ENCODE assay signal across 8 cellular contexts in genomic region chr13:31431722-31432137, GRCh38.
A peak's percentile ranks its signal among the peaks of the same experiment; 100 is the strongest.
DNase-seq lines count a peak whose midpoint lies in the region; ATAC-seq, FAIRE-seq and TF ChIP-seq lines count a peak whose summit lies in the region.

No MANE protein-coding gene starts in this region.

- TF ChIP-seq EP300 in A549 (IDR thresholded peaks at IDR 0.05), result no peak

- DNase-seq in A549 (ENCODE audit: low read depth in 1 of 2, low spot score in 1 of 2), result peak; percentile 7 to 13
- peak; percentile 17 for DNase-seq in HTR-8/SVneo (ENCODE audit: insufficient read length, low spot score)
- peak in 25 of 34 experiments; percentile 3 to 34 (median 20) for DNase-seq in T-cell
- peak; percentile 39 for DNase-seq in brain microvascular endothelial cell
- DNase-seq in kidney epithelial cell (ENCODE audit: low read depth), result peak; percentile 9
- DNase-seq in stimulated activated CD8-positive, alpha-beta memory T cell treated with anti-CD3 and anti-CD28 coated beads, Interleukin-12 subunit alpha, Interleukin-12 subunit beta, amount 100 ng/mL, for 4 hours (ENCODE audit: low read depth), result peak; percentile 7

- POLR2A ChIA-PET in A549 (lab: Yijun Ruan, JAX), result no interaction called here
- POLR2A ChIA-PET in T-cell (lab: Charles Lee), result no interaction called here

- TF ChIP-seq CTCF in A549 (IDR thresholded peaks at IDR 0.05) (peak; percentile 59), GM12873 (IDR thresholded peaks at IDR 0.05; ENCODE audit: insufficient read depth, low read depth, low read length, missing control alignments) (peak; percentile 85), brain microvascular endothelial cell (IDR thresholded peaks at IDR 0.05; ENCODE audit: low read depth, low read length, missing control alignments) (peak; percentile 83), kidney epithelial cell (IDR thresholded peaks at IDR 0.05; ENCODE audit: insufficient read depth, low read length, poor library complexity, severe bottlenecking) (peak; percentile 81)

- no peaks in the 10 kb centered on the region for H3K4me1 Mint-ChIP-seq in T-cell

- H3K36me3 Mint-ChIP-seq in T-cell, result no peaks in the 10 kb centered on the region

- no peak for TF ChIP-seq POLR2A in A549 (IDR thresholded peaks at IDR 0.05; ENCODE audit: low read length)

- FAIRE-seq in A549 (lab: Jason Lieb, UNC), result no peak
- no peak for FAIRE-seq in HTR-8/SVneo (lab: Jason Lieb, UNC)

- H3K36me3 ChIP-seq in brain microvascular endothelial cell (replicated peaks) (no peaks in the 10 kb centered on the region), kidney epithelial cell (ENCODE audit: control insufficient read depth, insufficient read depth, low read length) (no peaks in the 10 kb centered on the region)

- peak; percentile 42 to 60; a peak in 4 of 5 replicates for TF ChIP-seq RAD21 in A549 (conservative IDR thresholded peaks at IDR 0.05 in 1 of 2, IDR thresholded peaks at IDR 0.05 in 1 of 2)

- no peaks in the 10 kb centered on the region for H3K9me3 ChIP-seq in A549

- no peak overlapping the region for H3K4me3 ChIP-seq in A549
- H3K4me3 ChIP-seq in brain microvascular endothelial cell (ENCODE audit: low read depth, low read length), result no peak overlapping the region
- H3K4me3 ChIP-seq in kidney epithelial cell (ENCODE audit: low read depth, low read length), result no peak overlapping the region

- 0% methylated on average over 4 of the region's 4 CpGs for WGBS in A549 (ENCODE audit: missing lambda C conversion rate)

- no peaks in the 10 kb centered on the region for H3K27me3 ChIP-seq in brain microvascular endothelial cell (replicated peaks)
- no peaks in the 10 kb centered on the region for H3K27me3 ChIP-seq in kidney epithelial cell (ENCODE audit: control insufficient read depth, insufficient read depth, low read length)

- no peaks in the 10 kb centered on the region for H3K9me3 Mint-ChIP-seq in T-cell

- H3K27me3 Mint-ChIP-seq in T-cell, result peaks cover 12 to 13% of the 10 kb centered on the region in 2 donors

- H3K4me1 ChIP-seq in A549, result no peaks in the 10 kb centered on the region

- H3K4me3 Mint-ChIP-seq in T-cell, result no peak overlapping the region

- ATAC-seq in A549 (peak in 1 of 2 experiments; percentile 74; a peak in 3 of 6 replicates), T-cell (replicated peaks in 1 of 4) (peak in 1 of 4 experiments; percentile 38), HG03520 (IDR thresholded peaks at IDR 0.05; ENCODE audit: unreplicated experiment) (no peak)

- H3K27ac Mint-ChIP-seq in T-cell, result no peak overlapping the region

- CTCF ChIA-PET in A549 (lab: Yijun Ruan, JAX) (interaction anchor here (0.8 to 1.4 kb wide), 14 partner anchors 9 to 363 kb away, joined by 3 to 5 read pairs (median 3); partner anchors contain the start of gene B3GLCT), T-cell (lab: Charles Lee) (interaction anchor here (0.6 to 0.7 kb wide), 5 partner anchors 9 to 1227 kb away, joined by 3 to 4 read pairs (median 3); no protein-coding TSS in a partner anchor)

- no peak overlapping the region for H3K4me2 ChIP-seq in A549

- in situ Hi-C loops in brain microvascular endothelial cell (cut with HindIII; ENCODE audit: low pct_ligation_motif_present, low sequenced_read_pairs), result no loop called here

- no peak overlapping the region for H3K27ac ChIP-seq in A549
- H3K27ac ChIP-seq in brain microvascular endothelial cell, result no peak overlapping the region

TF ChIP-seq in A549, 52 proteins besides CTCF, POLR2A, EP300 and RAD21:
- TF ChIP-seq SMC3 (IDR thresholded peaks at IDR 0.05) (peak; percentile 55), TFCP2L1 (CRISPR knock-in tag; IDR thresholded peaks at IDR 0.05) (no peak)
